11 cellular contexts compared by ENCODE assay signal in the genomic region with DNA sequence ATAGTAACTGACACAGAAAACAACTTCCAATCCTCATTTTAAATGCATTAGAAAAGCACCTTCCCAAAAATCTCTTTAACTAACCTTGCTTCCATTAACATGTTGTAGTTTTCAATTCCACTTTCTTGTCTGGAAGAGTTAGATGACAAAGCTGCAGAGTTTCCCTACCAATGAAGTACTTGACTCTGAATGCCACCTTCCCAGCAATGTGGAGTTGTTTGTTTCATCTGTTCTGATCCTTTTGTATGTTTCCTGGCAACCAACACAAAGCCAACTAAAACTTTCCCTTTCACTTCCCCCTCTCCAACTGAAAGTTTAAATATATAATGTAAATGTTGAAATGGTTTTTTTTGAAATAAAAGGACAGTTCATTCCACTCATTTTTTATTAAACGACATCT. TPM values are rescaled to one million over a fixed set of nuclear protein-coding genes. Genes with fewer than 3 reads are reported as not detected.
DNase-seq lines count a peak whose midpoint lies in the region; ATAC-seq, FAIRE-seq and TF ChIP-seq lines count a peak whose summit lies in the region.
"Had no signal": no experiment of that assay in that cellular context is flagged by ENCODE, and none has a peak within 500 bp of the region (broad histone marks: within the 10 kb centered on the region; RNA-seq: fewer than 3 reads in every experiment).

A gene (minus strand): TSS at position 193 of the 400 bp plus-strand sequence. CDS start 517 bp downstream, outside the sequence.

- no peaks in the 10 kb centered on the region for H3K27me3 ChIP-seq in endothelial cell of umbilical vein (ENCODE audit: control insufficient read depth in 2 of 2, insufficient read depth in 2 of 2, low read length in 2 of 2)
- H3K27me3 ChIP-seq in ovary: no peaks in the 10 kb centered on the region

- H3K9ac ChIP-seq in endothelial cell of umbilical vein (replicated peaks; ENCODE audit: extremely low read depth, insufficient read depth, low read length): no peak within 1 kb of the TSS

- dilution Hi-C loops in endothelial cell of umbilical vein (cut with MboI; ENCODE audit: extremely low pct_ligation_motif_present, low sequenced_read_pairs): no loop called here

- TF ChIP-seq CTCF in endothelial cell of umbilical vein (IDR thresholded peaks at IDR 0.05; ENCODE audit: extremely low read depth in 1 of 2, insufficient read depth in 1 of 2, low read depth in 1 of 2, low read length in 2 of 2): no peak
- TF ChIP-seq CTCF in ovary (IDR thresholded peaks at IDR 0.05): no peak

- no peaks in the 10 kb centered on the region for H3K9me3 ChIP-seq in endothelial cell of umbilical vein (replicated peaks; ENCODE audit: control insufficient read depth, insufficient read depth, low read length)
- H3K9me3 ChIP-seq in ovary: no peaks in the 10 kb centered on the region

- 70 to 78% (median 72%) methylated on average over 1 of the region's 1 CpG for WGBS in ovary, 3 donors

- H4K20me1 ChIP-seq in endothelial cell of umbilical vein (replicated peaks; ENCODE audit: control insufficient read depth, extremely low read depth, insufficient read depth, low read length): no peaks in the 10 kb centered on the region

- no peak within 1 kb of the TSS for H3K4me2 ChIP-seq in endothelial cell of umbilical vein (ENCODE audit: insufficient read depth, low read length)
- H3K4me2 ChIP-seq: PC-9 had no signal

- POLR2A ChIA-PET in endothelial cell of umbilical vein (lab: Charles Lee): no interaction called here

- CTCF ChIA-PET in endothelial cell of umbilical vein (lab: Charles Lee): no interaction called here

- FAIRE-seq in endothelial cell of umbilical vein (lab: Jason Lieb, UNC): no peak
- FAIRE-seq: GM18507 had no signal

- no peaks in the 10 kb centered on the region for H3K9me1 ChIP-seq in endothelial cell of umbilical vein (replicated peaks; ENCODE audit: control insufficient read depth, extremely low read depth, insufficient read depth, low read length)

- DNase-seq in DMS53 (lab: John Stamatoyannopoulos, UW): peak; percentile 80
- DNase-seq in DMS53 treated with DMSO at 0.1 percent for 48 hours (lab: John Stamatoyannopoulos, UW; ENCODE audit: unreplicated experiment): no peak
- DNase-seq in NCI-H2107 (lab: John Stamatoyannopoulos, UW): peak; percentile 32
- peak; percentile 19 for DNase-seq in endothelial cell of umbilical vein (ENCODE audit: low read depth, low spot score)
- DNase-seq in renal cortical epithelial cell (ENCODE audit: low read depth): peak; percentile 47
- no peak for DNase-seq in ovary
- no peak for DNase-seq in NCI-H2171 (lab: John Stamatoyannopoulos, UW)
- DNase-seq: PC-9 had no signal

- H3K36me3 ChIP-seq in endothelial cell of umbilical vein (ENCODE audit: control insufficient read depth in 2 of 2, extremely low read depth in 1 of 2, insufficient read depth in 2 of 2, low read length in 2 of 2): no peaks in the 10 kb centered on the region
- H3K36me3 ChIP-seq in ovary: no peaks in the 10 kb centered on the region

- no peak within 1 kb of the TSS for H2AFZ ChIP-seq in endothelial cell of umbilical vein (ENCODE audit: low read depth, low read length)
- H2AFZ ChIP-seq: PC-9 had no signal

- H3K4me1 ChIP-seq in endothelial cell of umbilical vein (ENCODE audit: control insufficient read depth, extremely low read depth, insufficient read depth, low read length) (no peaks in the 10 kb centered on the region), ovary (ENCODE audit: insufficient read depth) (peaks cover 2% of the 10 kb centered on the region)

- intact Hi-C loops in endothelial cell of umbilical vein (cut with micrococcal nuclease): no loop called here
- intact Hi-C loops in ovary (cut with DNase I): no loop called here

- H3K4me3 ChIP-seq in endothelial cell of umbilical vein (replicated peaks in 1 of 3; ENCODE audit: insufficient read depth in 1 of 3, low read depth in 1 of 3, low read length in 3 of 3) (no peak within 1 kb of the TSS), ovary (no peak within 1 kb of the TSS)
- H3K4me3 ChIP-seq: PC-9 had no signal

- no peak for TF ChIP-seq EP300 in ovary (IDR thresholded peaks at IDR 0.05)

- TF ChIP-seq POLR2A in endothelial cell of umbilical vein (IDR thresholded peaks at IDR 0.05; ENCODE audit: low read depth, low read length) (no peak), ovary (IDR thresholded peaks at IDR 0.05) (no peak)

- H3K27ac ChIP-seq in endothelial cell of umbilical vein (ENCODE audit: insufficient read depth, low read depth, low read length) (no peak within 1 kb of the TSS), ovary (no peak within 1 kb of the TSS)
- H3K27ac ChIP-seq: 22Rv1, PC-9 had no signal

- no peaks in the 10 kb centered on the region for H3K79me2 ChIP-seq in endothelial cell of umbilical vein (ENCODE audit: control insufficient read depth, insufficient read depth, low read length)

- BruUV-seq in endothelial cell of umbilical vein (replicated peaks; lab: Mats Ljungman, UMichigan): no TSS peak

- ATAC-seq in GM18873 (IDR thresholded peaks at IDR 0.05; ENCODE audit: low FRiP score, unreplicated experiment): no peak

TF ChIP-seq in endothelial cell of umbilical vein, 7 proteins besides CTCF, POLR2A, EP300 and RAD21:
- TF ChIP-seq FOS (IDR thresholded peaks at IDR 0.05; ENCODE audit: borderline replicate concordance, insufficient read depth, low read length) (no peak), POLR2AphosphoS5 (IDR thresholded peaks at IDR 0.05; ENCODE audit: insufficient read depth, low read depth, low read length) (no peak), EZH2 (IDR thresholded peaks at IDR 0.05; ENCODE audit: borderline replicate concordance, low read depth, low read length, severe bottlenecking) (no peak), JUN (IDR thresholded peaks at IDR 0.05; ENCODE audit: borderline replicate concordance, insufficient read depth, insufficient read length, low read depth) (no peak)

RNA-seq across cellular contexts. Expression of the gene that starts here (rescaled TPM):
- total RNA-seq in endothelial cell of umbilical vein (0.28 TPM in 1 of 2 replicates, not detected in the other), renal cortical epithelial cell (0.50 and 0.87 TPM in 2 replicates), ovary (10 to 100 TPM in 1 of 7 donors, 1 to 10 TPM in 4, under 1 TPM in 2; 0.83 to 20.6 (median 1.3) TPM)
- polyA plus RNA-seq in endothelial cell of umbilical vein (not detected in 2 replicates), ovary (under 1 TPM; 0.12 TPM)
- not detected in 2 replicates for polyA plus RNA-seq in endothelial cell of umbilical vein (2011; cell fraction: cytosol; rRNA removed)
- polyA plus RNA-seq in endothelial cell of umbilical vein (2011; cell fraction: nucleus; rRNA removed): not detected in 2 replicates
- not detected in 2 replicates for polyA plus RNA-seq in endothelial cell of umbilical vein (2012)
- polyA minus RNA-seq in endothelial cell of umbilical vein: not detected in 2 replicates
- not detected for polyA minus RNA-seq in endothelial cell of umbilical vein (2011; cell fraction: cytosol; rRNA and poly(A)+ RNA removed)
- polyA minus RNA-seq in endothelial cell of umbilical vein (2011; cell fraction: nucleus; rRNA and poly(A)+ RNA removed): 0.29 TPM in 1 of 2 replicates, not detected in the other

Comparison
In these comparisons a context has a peak if more than half of its experiments do, and no peak if none do; other contexts are left out.
1. DNase-seq: peak in DMS53 (single experiment) and NCI-H2107 (single experiment); none in DMS53 treated with DMSO at 0.1 percent for 48 hours (single experiment), ovary (0 of 5) and NCI-H2171 (single experiment).
2. Peak in DNase-seq in endothelial cell of umbilical vein; RNA of the gene not detected or under 1 TPM.
3. Peak in DNase-seq in renal cortical epithelial cell; RNA of the gene not detected or under 1 TPM.